In the genomic region with DNA sequence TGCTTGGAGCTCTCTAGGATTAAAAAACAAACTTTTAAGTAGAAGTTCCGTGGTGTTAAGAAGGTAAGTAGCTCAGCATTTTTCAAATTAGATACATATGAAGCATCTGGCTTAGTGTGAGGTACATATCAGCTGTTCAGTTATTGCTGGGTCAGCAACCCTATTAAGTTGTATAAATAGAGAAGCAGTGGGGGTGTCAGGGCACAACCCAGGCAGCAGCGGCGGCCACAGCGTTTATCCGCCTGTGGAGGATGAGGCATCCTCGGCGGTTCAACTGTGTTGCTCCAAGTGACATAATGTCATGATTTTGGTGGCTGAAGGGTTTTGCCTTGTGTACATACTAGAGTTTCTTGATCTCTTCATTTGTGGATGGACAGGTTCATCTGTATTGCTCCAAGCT, we compare ENCODE assay signal across 7 cellular contexts.
"Had no signal": no experiment of that assay in that cellular context is flagged by ENCODE, and none has a peak within 500 bp of the region (broad histone marks: within the 10 kb centered on the region; RNA-seq: fewer than 3 reads in every experiment).

No MANE protein-coding gene starts in this region.

- H3K9me3 Mint-ChIP-seq: IgD-negative memory B cell had no signal

- H3K9me3 ChIP-seq: HAP-1 had no signal

- DNase-seq: GM23248, GOT3, H7, HFFc6 had no signal

- H3K4me1 ChIP-seq: HAP-1 had no signal

- H2AFZ ChIP-seq: GM23248 had no signal

- H3K36me3 Mint-ChIP-seq: IgD-negative memory B cell had no signal

- H3K36me3 ChIP-seq: HAP-1 had no signal

- ATAC-seq: HCT116 had no signal

- H3K27ac Mint-ChIP-seq: HFFc6, IgD-negative memory B cell had no signal

- H3K4me3 Mint-ChIP-seq: HFFc6, IgD-negative memory B cell had no signal

- H3K4me1 Mint-ChIP-seq: IgD-negative memory B cell had no signal

- H3K9ac ChIP-seq: GM23248 had no signal

- H3K27ac ChIP-seq: GM23248 had no signal

- H3K4me3 ChIP-seq: GM23248, HAP-1 had no signal
